Comparison of ENCODE assay signal across 9 cellular contexts in the genomic region with DNA sequence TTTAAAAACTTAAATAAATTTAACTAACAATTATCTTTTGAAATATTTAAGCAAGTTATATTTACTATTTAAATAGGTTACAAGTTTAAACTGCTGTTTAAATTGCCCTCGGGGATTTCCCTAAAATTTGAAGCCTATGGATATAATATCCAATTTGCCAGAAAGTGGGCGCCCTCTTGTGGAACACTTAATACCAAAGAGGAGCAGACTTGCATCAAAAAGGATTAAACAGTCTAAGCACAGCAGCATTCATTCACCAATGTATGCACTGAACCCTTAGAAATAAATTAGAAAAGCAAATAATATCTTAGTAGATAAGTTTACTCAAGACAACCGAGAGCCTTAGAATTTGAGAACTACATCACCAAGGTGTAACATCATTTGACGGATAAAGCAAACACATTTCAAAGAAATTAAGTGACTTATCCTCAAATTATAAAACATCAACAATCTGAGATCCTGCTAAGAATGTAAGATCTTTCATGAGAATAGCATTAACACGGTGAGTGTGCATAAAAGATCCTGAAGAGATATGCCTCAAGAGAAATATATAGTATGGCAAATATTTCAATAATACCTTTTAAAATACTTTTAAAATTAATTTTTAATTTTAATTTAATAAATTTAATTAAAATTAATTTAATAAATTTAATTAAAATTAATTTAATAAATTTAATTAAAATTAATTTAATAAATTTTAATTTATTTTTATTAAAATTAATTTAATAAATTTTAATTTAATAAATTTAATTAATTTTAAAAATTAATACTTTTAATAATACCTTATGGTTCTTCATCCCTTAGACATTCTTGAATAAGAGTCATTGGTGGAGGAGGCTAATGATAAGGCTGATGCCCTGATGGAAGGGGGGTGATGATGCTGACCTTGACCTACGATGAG. TPM values are rescaled to one million over a fixed set of nuclear protein-coding genes. Genes with fewer than 3 reads are reported as not detected.
A peak's percentile ranks its signal among the peaks of the same experiment; 100 is the strongest.
DNase-seq lines count a peak whose midpoint lies in the region; ATAC-seq, FAIRE-seq and TF ChIP-seq lines count a peak whose summit lies in the region.
"Had no signal": no experiment of that assay in that cellular context is flagged by ENCODE, and none has a peak within 500 bp of the region (broad histone marks: within the 10 kb centered on the region; RNA-seq: fewer than 3 reads in every experiment).

No MANE protein-coding gene starts in this region.

- H3K9me3 ChIP-seq in ascending aorta = no peaks in the 10 kb centered on the region

- TF ChIP-seq POLR2A in H54 (IDR thresholded peaks at IDR 0.05; ENCODE audit: low read depth, low read length) = no peak

- no peaks in the 10 kb centered on the region for H3K4me1 ChIP-seq in ascending aorta

- H3K27me3 ChIP-seq in ascending aorta = no peaks in the 10 kb centered on the region

- H3K4me3 ChIP-seq in ascending aorta = no peak overlapping the region
- H3K4me3 ChIP-seq: skin epidermis had no signal

- FAIRE-seq in H54 (lab: Jason Lieb, UNC) = peak; percentile 80

- intact Hi-C loops in ascending aorta (cut with DNase I) = loop anchor here (2.0 to 5.0 kb wide), 2 partner anchors 561 to 689 kb away; no protein-coding TSS in a partner anchor

- peak; percentile 35 for DNase-seq in COLO668 (lab: John Stamatoyannopoulos, UW; ENCODE audit: unreplicated experiment)
- DNase-seq in H54 (ENCODE audit: insufficient read length, low spot score) = peak; percentile 26
- peak; percentile 92 for DNase-seq in NCI-H510A treated with DMSO at 0.1 percent for 48 hours (lab: John Stamatoyannopoulos, UW)
- DNase-seq in ascending aorta (ENCODE audit: low spot score in 2 of 2) = peak in 1 of 2 donors; percentile 77
- DNase-seq in iPS-NIHi7 (ENCODE audit: extremely low spot score) = peak; percentile 54
- DNase-seq in stimulated activated CD4-positive, alpha-beta T cell treated with anti-CD3 and anti-CD28 coated beads, TNF-alpha, amount 100 ng/mL, for 48 hours (ENCODE audit: low read depth in 3 of 3) = peak in 2 of 3 donors; percentile 4 to 10
- DNase-seq in activated CD8-positive, alpha-beta memory T cell treated with anti-CD3 and anti-CD28 coated beads for 24 hours = no peak

- H3K36me3 ChIP-seq in ascending aorta = no peaks in the 10 kb centered on the region

- TF ChIP-seq CTCF in ascending aorta (IDR thresholded peaks at IDR 0.05) = peak in 2 of 3 experiments; percentile 48 to 64

- no peak for ATAC-seq in GM21576 (IDR thresholded peaks at IDR 0.05; ENCODE audit: unreplicated experiment)

- H3K27ac ChIP-seq in ascending aorta = no peak overlapping the region
- H3K27ac ChIP-seq: skin epidermis had no signal

RNA-seq across cellular contexts. Expression of gene MEP1A, which starts 11.5 kb away (rescaled TPM):
- total RNA-seq in ascending aorta = not detected

RNA-seq across cellular contexts. Expression of gene ANKRD66, which starts 35.0 kb away (rescaled TPM):
- total RNA-seq in ascending aorta = not detected

RNA-seq across cellular contexts. Expression of gene PLA2G7, which starts 46.6 kb away (rescaled TPM):
- total RNA-seq in ascending aorta = 2.1 TPM
